In the genomic region with DNA sequence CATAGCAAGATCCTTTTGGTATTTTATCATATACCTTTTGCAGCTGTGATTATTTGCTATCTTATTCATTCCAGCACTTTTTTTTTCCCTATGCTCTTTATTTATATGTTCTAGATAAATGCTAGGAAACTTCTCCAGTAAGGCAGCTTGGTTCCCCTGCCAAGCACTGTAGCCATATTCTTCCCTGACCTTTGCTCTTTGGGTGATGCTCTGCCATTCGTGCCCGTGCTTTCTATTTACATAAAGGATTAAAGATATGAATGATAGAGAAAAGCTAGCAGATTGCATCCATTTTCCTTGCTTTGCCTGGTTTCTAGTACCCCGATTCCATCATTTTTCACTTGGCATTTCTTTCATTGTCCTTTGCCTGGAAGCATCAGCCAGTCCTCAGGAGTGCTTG, we compare ENCODE assay signal across 29 cellular contexts. TPM values are rescaled to one million over a fixed set of nuclear protein-coding genes. Genes with fewer than 3 reads are reported as not detected.
"Had no signal": no experiment of that assay in that cellular context is flagged by ENCODE, and none has a peak within 500 bp of the region (broad histone marks: within the 10 kb centered on the region; RNA-seq: fewer than 3 reads in every experiment).

No MANE protein-coding gene starts in this region.

- H3K4me3 ChIP-seq: adrenal gland, SJCRH30, SK-N-MC had no signal

- H3K27me3 Mint-ChIP-seq: activated B cell treated with CpG ODN at 0.5 μM for 24 hours; activated CD4-positive, alpha-beta memory T cell treated with anti-CD3 and anti-CD28 coated beads for 36 hours had no signal

- H3K4me3 Mint-ChIP-seq: activated B cell treated with CpG ODN at 0.5 μM for 24 hours; activated CD4-positive, alpha-beta memory T cell treated with anti-CD3 and anti-CD28 coated beads for 36 hours; activated naive CD4-positive, alpha-beta T cell treated with anti-CD3 and anti-CD28 coated beads for 36 hours; activated T-cell treated with anti-CD3 and anti-CD28 coated beads, Interleukin-2, amount 50 U/mL, for 4 hours; activated T-helper 1 cell treated with anti-CD3 and anti-CD28 coated beads, Interleukin-12 subunit alpha, Interleukin-12 subunit beta, Interleukin-2, Interleukin-4 antibody, amounts not matched to agents 30 ng/mL and 10 ng/mL and 1 ng/mL, durations not matched to agents 14 hours and 24 hours and 36 hours; brain had no signal

- H3K27ac Mint-ChIP-seq: activated B cell treated with CpG ODN at 0.5 μM for 24 hours; activated CD4-positive, alpha-beta memory T cell treated with anti-CD3 and anti-CD28 coated beads for 36 hours; activated naive CD4-positive, alpha-beta T cell treated with anti-CD3 and anti-CD28 coated beads for 36 hours; activated T-helper 1 cell treated with anti-CD3 and anti-CD28 coated beads, Interleukin-12 subunit alpha, Interleukin-12 subunit beta, Interleukin-2, Interleukin-4 antibody, amounts not matched to agents 30 ng/mL and 10 ng/mL and 1 ng/mL, durations not matched to agents 14 hours and 24 hours and 36 hours; brain had no signal

- DNase-seq: activated B cell treated with CpG ODN at 0.5 μM for 24 hours; activated CD4-positive, alpha-beta memory T cell treated with anti-CD3 and anti-CD28 coated beads for 36 hours; activated CD4-positive, alpha-beta T cell treated with anti-CD3 and anti-CD28 coated beads for 4 hours; activated CD4-positive, alpha-beta T cell treated with anti-CD3 and anti-CD28 coated beads, Interleukin-2, amount 50 U/mL, for 1 hour; activated CD4-positive, CD25-positive, alpha-beta regulatory T cell treated with anti-CD3 and anti-CD28 coated beads, Interleukin-2, amount 50 U/mL, for 72 hours; activated CD8-positive, alpha-beta memory T cell treated with anti-CD3 and anti-CD28 coated beads, Interleukin-2, amount 50 U/mL, for 4 hours; activated gamma-delta T cell treated with Interleukin-2 at 50 U/mL for 16 hours; activated naive CD4-positive, alpha-beta T cell treated with anti-CD3 and anti-CD28 coated beads for 36 hours; activated T-cell treated with anti-CD3 and anti-CD28 coated beads for 4 hours; activated T-cell treated with anti-CD3 and anti-CD28 coated beads, Interleukin-2, amount 50 U/mL, for 4 hours; adrenal gland; anterior cingulate cortex; central memory CD4-positive, alpha-beta T cell; MM.1S; MV-4-11; NCI-H1092; NCI-H1436 treated with DMSO at 0.1 percent for 48 hours; NCI-H1694 treated with DMSO at 0.1 percent for 48 hours; NCI-H2029; NCI-H345; NCI-H524 treated with DMSO at 0.1 percent for 48 hours; SHP77; SJCRH30 had no signal

- H3K4me1 ChIP-seq: adrenal gland, SJCRH30 had no signal

- H3K9me3 ChIP-seq: adrenal gland, SJCRH30 had no signal

- H3K4me1 Mint-ChIP-seq: activated B cell treated with CpG ODN at 0.5 μM for 24 hours, brain had no signal

- H3K9me3 Mint-ChIP-seq: activated B cell treated with CpG ODN at 0.5 μM for 24 hours; activated CD4-positive, alpha-beta memory T cell treated with anti-CD3 and anti-CD28 coated beads for 36 hours; activated naive CD4-positive, alpha-beta T cell treated with anti-CD3 and anti-CD28 coated beads for 36 hours; activated naive CD4-positive, alpha-beta T cell treated with anti-CD3 and anti-CD28 coated beads, Interleukin-2, amount 50 U/mL, for 72 hours; activated T-cell treated with anti-CD3 and anti-CD28 coated beads, Interleukin-2, amount 50 U/mL, for 4 hours; activated T-helper 1 cell treated with anti-CD3 and anti-CD28 coated beads, Interleukin-12 subunit alpha, Interleukin-12 subunit beta, Interleukin-2, Interleukin-4 antibody, amounts not matched to agents 30 ng/mL and 10 ng/mL and 1 ng/mL, durations not matched to agents 14 hours and 24 hours and 36 hours; brain had no signal

- ATAC-seq: activated naive CD4-positive, alpha-beta T cell treated with anti-CD3 and anti-CD28 coated beads, Interleukin-2, amount 50 U/mL, for 72 hours; activated T-cell treated with anti-CD3 and anti-CD28 coated beads, Interleukin-2, amount 50 U/mL, for 4 hours; Panc1 had no signal

- H3K27ac ChIP-seq: adrenal gland, SJCRH30, SK-N-MC had no signal

RNA-seq across cellular contexts. Expression of gene RAB15, which starts 56.8 kb away (rescaled TPM):
- total RNA-seq: bronchial epithelial cell had no signal
